Comparison of ENCODE assay signal across 24 cellular contexts in the genomic region with DNA sequence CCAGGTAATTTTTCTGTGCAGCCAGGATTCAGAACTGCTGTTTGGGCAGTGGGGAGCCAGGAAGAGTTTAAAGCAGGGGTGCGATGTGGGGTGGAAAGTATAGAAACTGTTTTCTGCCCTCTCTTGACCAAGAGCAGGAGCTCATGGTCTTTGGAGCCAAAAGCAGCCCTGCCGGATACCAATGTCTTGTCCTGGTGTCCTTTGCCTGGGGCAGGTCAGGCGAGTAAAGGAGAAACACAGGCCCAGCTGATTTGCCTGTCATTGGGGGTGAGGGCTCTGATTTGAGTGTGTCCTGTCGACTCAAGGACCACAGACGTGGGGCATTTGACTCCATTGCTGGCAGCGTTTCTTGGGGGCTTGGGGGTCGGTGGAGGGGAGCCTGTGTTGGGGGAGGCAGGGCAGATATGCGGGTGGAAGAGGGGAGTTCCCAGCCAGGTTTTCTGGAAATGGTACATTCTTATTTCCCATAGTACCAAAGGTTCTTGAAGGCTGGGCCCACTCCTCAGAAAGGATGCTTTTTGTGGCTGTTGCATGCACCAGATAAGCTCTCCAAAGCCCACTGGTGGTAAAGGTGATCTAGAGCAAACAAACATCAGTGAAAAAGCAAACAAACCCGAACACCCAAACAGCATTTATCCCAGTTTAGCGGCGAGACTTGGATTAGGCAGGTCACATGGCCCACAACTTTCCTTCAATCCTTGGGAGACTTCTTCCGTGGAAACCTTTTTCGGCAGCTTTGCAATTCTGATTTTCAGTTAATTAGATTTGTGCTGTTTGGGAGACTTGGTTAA. TPM values are rescaled to one million over a fixed set of nuclear protein-coding genes. Genes with fewer than 3 reads are reported as not detected.
A peak's percentile ranks its signal among the peaks of the same experiment; 100 is the strongest.
DNase-seq lines count a peak whose midpoint lies in the region; ATAC-seq and TF ChIP-seq lines count a peak whose summit lies in the region.
"Had no signal": no experiment of that assay in that cellular context is flagged by ENCODE, and none has a peak within 500 bp of the region (broad histone marks: within the 10 kb centered on the region; RNA-seq: fewer than 3 reads in every experiment).

No MANE protein-coding gene starts in this region.

- H3K27me3 Mint-ChIP-seq in Caco-2 (ENCODE audit: insufficient read depth, unreplicated experiment) (no peaks in the 10 kb centered on the region), WTC11 (ENCODE audit: low read depth) (no peaks in the 10 kb centered on the region), nephron progenitor cell (ENCODE audit: low read depth, poor library complexity) (peaks cover 8% of the 10 kb centered on the region), glutamatergic neuron (ENCODE audit: unreplicated experiment) (peaks cover 6% of the 10 kb centered on the region)
- H3K27me3 Mint-ChIP-seq: stimulated activated memory B cell treated with anti-CD40 and anti-IgM and Interleukin-4, amounts not matched to agents 10 μg/mL and 1 μg/mL and 100 μg/mL, for 72 hours had no signal

- peaks cover 7% of the 10 kb centered on the region for H3K4me1 ChIP-seq in Caco-2
- H3K4me1 ChIP-seq: prostate gland, sigmoid colon, SJCRH30, upper lobe of right lung had no signal

- H3K27ac Mint-ChIP-seq in Caco-2 (ENCODE audit: unreplicated experiment) (peak overlapping the region; percentile 15), WTC11 (peak overlapping the region; percentile 77), nephron progenitor cell (peak overlapping the region; percentile 94), glutamatergic neuron (ENCODE audit: unreplicated experiment) (no peak overlapping the region)
- H3K27ac Mint-ChIP-seq: activated naive CD4-positive, alpha-beta T cell treated with anti-CD3 and anti-CD28 coated beads, Interleukin-2, amount 50 U/mL, for 72 hours; stimulated activated memory B cell treated with anti-CD40 and anti-IgM and Interleukin-4, amounts not matched to agents 10 μg/mL and 1 μg/mL and 100 μg/mL, for 72 hours had no signal

- POLR2A ChIA-PET in Caco-2 (lab: Charles Lee): interaction anchor here (0.5 to 0.7 kb wide), 3 partner anchors 23 to 225 kb away, joined by 3 to 27 read pairs (median 3); partner anchors contain the start of gene MSI2
- POLR2A ChIA-PET in WTC11 (lab: Charles Lee): interaction anchor here (0.7 kb wide), 1 partner anchor 261 kb away, joined by 5 read pairs; no protein-coding TSS in a partner anchor

- intact Hi-C loops in Caco-2 (cut with micrococcal nuclease; ENCODE audit: unreplicated experiment): no loop called here

- DNase-seq in Caco-2 (no peak), HuH-7 (ENCODE audit: low spot score) (peak; percentile 32), WTC11 (ENCODE audit: low spot score) (no peak), nephron progenitor cell (no peak), glutamatergic neuron (no peak), GM03348 (ENCODE audit: low spot score) (no peak)
- DNase-seq: activated CD4-positive, alpha-beta T cell treated with anti-CD3 and anti-CD28 coated beads, Interleukin-2, amount 50 U/mL, for 48 hours; activated CD8-positive, alpha-beta memory T cell treated with anti-CD3 and anti-CD28 coated beads, Interleukin-2, amount 50 U/mL, for 48 hours; effector memory CD4-positive, alpha-beta T cell; erythroblast; left colon; NCI-H1105; NCI-H2107; sigmoid colon; SJCRH30; stimulated activated CD4-positive, alpha-beta T cell treated with anti-CD3 and anti-CD28 coated beads, Interleukin-4, amount 100 ng/mL, for 24 hours; substantia nigra; upper lobe of right lung had no signal

- TF ChIP-seq CTCF in Caco-2 (IDR thresholded peaks at IDR 0.05; ENCODE audit: insufficient read depth in 1 of 2, low read depth in 1 of 2, low read length in 1 of 2, severe bottlenecking in 1 of 2, unreplicated experiment in 1 of 2) (no peak), WTC11 (IDR thresholded peaks at IDR 0.05) (no peak), nephron progenitor cell (IDR thresholded peaks at IDR 0.05) (no peak), glutamatergic neuron (IDR thresholded peaks at IDR 0.05; ENCODE audit: partially characterized antibody, unreplicated experiment) (no peak)

- H3K4me1 Mint-ChIP-seq in Caco-2 (ENCODE audit: low read depth, unreplicated experiment): peaks cover 18% of the 10 kb centered on the region
- H3K4me1 Mint-ChIP-seq in WTC11: peaks cover 78% of the 10 kb centered on the region
- H3K4me1 Mint-ChIP-seq in nephron progenitor cell: peaks cover 78% of the 10 kb centered on the region
- peaks cover 36% of the 10 kb centered on the region for H3K4me1 Mint-ChIP-seq in glutamatergic neuron (ENCODE audit: low read depth, unreplicated experiment)

- CTCF ChIA-PET in Caco-2 (lab: Charles Lee) (interaction anchor here (0.6 kb wide), 1 partner anchor 75 kb away, joined by 3 read pairs; no protein-coding TSS in a partner anchor), WTC11 (lab: Charles Lee) (interaction anchor here (1.5 kb wide), 1 partner anchor 72 kb away, joined by 5 read pairs; no protein-coding TSS in a partner anchor)

- H3K36me3 Mint-ChIP-seq in Caco-2 (ENCODE audit: insufficient read depth, unreplicated experiment) (peaks cover 58% of the 10 kb centered on the region), WTC11 (peaks cover 6% of the 10 kb centered on the region; the same call in 1 of the 2 replicates), nephron progenitor cell (ENCODE audit: low read depth) (peaks cover 68% of the 10 kb centered on the region), glutamatergic neuron (ENCODE audit: unreplicated experiment) (no peaks in the 10 kb centered on the region)
- H3K36me3 Mint-ChIP-seq: activated naive CD4-positive, alpha-beta T cell treated with anti-CD3 and anti-CD28 coated beads, Interleukin-2, amount 50 U/mL, for 72 hours had no signal

- H3K9me3 ChIP-seq in Caco-2: no peaks in the 10 kb centered on the region
- H3K9me3 ChIP-seq: BLaER1 treated with 17β-estradiol and CSF1 and Interleukin-3, amounts not matched to agents 10 nM and 100 nM; prostate gland; sigmoid colon; SJCRH30; upper lobe of right lung had no signal

- ATAC-seq in WTC11 (no peak), HG03520 (IDR thresholded peaks at IDR 0.05; ENCODE audit: unreplicated experiment) (no peak)
- ATAC-seq: activated naive CD4-positive, alpha-beta T cell treated with anti-CD3 and anti-CD28 coated beads, Interleukin-2, amount 50 U/mL, for 72 hours; left colon; stimulated activated memory B cell treated with anti-CD40 and anti-IgM and Interleukin-4, amounts not matched to agents 10 μg/mL and 1 μg/mL and 100 μg/mL, for 72 hours; upper lobe of right lung had no signal

- H3K9me3 Mint-ChIP-seq in Caco-2 (ENCODE audit: unreplicated experiment) (no peaks in the 10 kb centered on the region), WTC11 (no peaks in the 10 kb centered on the region), nephron progenitor cell (no peaks in the 10 kb centered on the region), glutamatergic neuron (ENCODE audit: unreplicated experiment) (peaks cover 7% of the 10 kb centered on the region)
- H3K9me3 Mint-ChIP-seq: activated naive CD4-positive, alpha-beta T cell treated with anti-CD3 and anti-CD28 coated beads, Interleukin-2, amount 50 U/mL, for 72 hours; stimulated activated memory B cell treated with anti-CD40 and anti-IgM and Interleukin-4, amounts not matched to agents 10 μg/mL and 1 μg/mL and 100 μg/mL, for 72 hours had no signal

- H3K4me3 Mint-ChIP-seq in Caco-2 (ENCODE audit: unreplicated experiment): no peak overlapping the region
- H3K4me3 Mint-ChIP-seq in WTC11: no peak overlapping the region
- no peak overlapping the region for H3K4me3 Mint-ChIP-seq in nephron progenitor cell
- H3K4me3 Mint-ChIP-seq in glutamatergic neuron (ENCODE audit: unreplicated experiment): no peak overlapping the region
- H3K4me3 Mint-ChIP-seq: stimulated activated memory B cell treated with anti-CD40 and anti-IgM and Interleukin-4, amounts not matched to agents 10 μg/mL and 1 μg/mL and 100 μg/mL, for 72 hours had no signal

- H3K27me3 ChIP-seq in Caco-2 (replicated peaks; ENCODE audit: control insufficient read depth, insufficient read depth, low read length): no peaks in the 10 kb centered on the region
- H3K27me3 ChIP-seq: BLaER1 treated with 17β-estradiol and CSF1 and Interleukin-3, amounts not matched to agents 10 nM and 100 nM; sigmoid colon; SJCRH30; upper lobe of right lung had no signal

- H3K36me3 ChIP-seq in Caco-2 (ENCODE audit: control insufficient read depth, insufficient read depth, low read length): peaks cover 1% of the 10 kb centered on the region
- H3K36me3 ChIP-seq: prostate gland, sigmoid colon, SJCRH30, upper lobe of right lung had no signal

- no TSS peak for BruUV-seq in Caco-2 (replicated peaks; lab: Mats Ljungman, UMichigan)

- no peak overlapping the region for H3K4me3 ChIP-seq in Caco-2 (ENCODE audit: low read depth, low read length)
- H3K4me3 ChIP-seq: BLaER1 treated with 17β-estradiol and CSF1 and Interleukin-3, amounts not matched to agents 10 nM and 100 nM; coronary artery; prostate gland; sigmoid colon; SJCRH30; upper lobe of right lung had no signal

TF ChIP-seq in WTC11, 78 proteins besides CTCF, POLR2A, EP300 and RAD21:
- no peak for TF ChIP-seq NR2C2 (CRISPR knock-in tag; IDR thresholded peaks at IDR 0.05)
- TF ChIP-seq, protein P1, sequence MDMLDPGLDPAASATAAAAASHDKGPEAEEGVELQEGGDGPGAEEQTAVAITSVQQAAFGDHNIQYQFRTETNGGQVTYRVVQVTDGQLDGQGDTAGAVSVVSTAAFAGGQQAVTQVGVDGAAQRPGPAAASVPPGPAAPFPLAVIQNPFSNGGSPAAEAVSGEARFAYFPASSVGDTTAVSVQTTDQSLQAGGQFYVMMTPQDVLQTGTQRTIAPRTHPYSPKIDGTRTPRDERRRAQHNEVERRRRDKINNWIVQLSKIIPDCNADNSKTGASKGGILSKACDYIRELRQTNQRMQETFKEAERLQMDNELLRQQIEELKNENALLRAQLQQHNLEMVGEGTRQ (CRISPR knock-in tag; IDR thresholded peaks at IDR 0.05): 0 out of 2 replicates have a peak, but pooled peaks have one; percentile 16
- TF ChIP-seq CREM (CRISPR knock-in tag; IDR thresholded peaks at IDR 0.05): no peak

RNA-seq across cellular contexts. Expression of gene MSI2, which starts 58.9 kb away (rescaled TPM):
- total RNA-seq in Caco-2 (2022) (174 and 185 TPM in 2 replicates), WTC11 (2021) (79.9 to 87.0 TPM (median 82.1 TPM) in 3 replicates), glutamatergic neuron (ENCODE audit: unreplicated experiment) (141 TPM)
